ENCODE assay signal across 8 cellular contexts in genomic region chr7:73738612-73739386, GRCh38. TPM values are rescaled to one million over a fixed set of nuclear protein-coding genes. Genes with fewer than 3 reads are reported as not detected.
DNase-seq lines count a peak whose midpoint lies in the region; ATAC-seq and TF ChIP-seq lines count a peak whose summit lies in the region.

Gene ABHD11, minus strand, starts transcription at chr7:73738802. Its CDS starts 32 bp downstream, at chr7:73738770.

- TF ChIP-seq POLR2A in GM18505 (IDR thresholded peaks at IDR 0.05; ENCODE audit: borderline replicate concordance, extremely low read depth, insufficient read depth, insufficient read length) (peak; percentile 83), uterus (IDR thresholded peaks at IDR 0.05) (peak; percentile 74 to 97)

- intact Hi-C loops in T-helper 2 cell treated with Interferon-gamma antibody and Interleukin-4, amounts not matched to agents 100 ng/mL and 5 ng/mL, for 36 hours (cut with micrococcal nuclease) = loop anchor here (1.0 to 10.0 kb wide), 8 partner anchors 20 to 346 kb away; partner anchors contain the start of genes BAZ1B, BCL7B, BUD23 and DNAJC30
- intact Hi-C loops in uterus (cut with DNase I; ENCODE audit: low total_unique reads) = no loop called here

- peak; percentile 85 for ATAC-seq in GM18505 (IDR thresholded peaks at IDR 0.05; ENCODE audit: unreplicated experiment)
- ATAC-seq in HG02970 (IDR thresholded peaks at IDR 0.05; ENCODE audit: low FRiP score, unreplicated experiment) = peak; percentile 82

- no peak for TF ChIP-seq CTCF in right atrium auricular region (IDR thresholded peaks at IDR 0.05)
- TF ChIP-seq CTCF in uterus (IDR thresholded peaks at IDR 0.05) = peak in 1 of 4 experiments; percentile 5

- H3K4me3 ChIP-seq in right atrium auricular region (peak within 1 kb of the TSS; percentile 68 to 83), uterus (peak within 1 kb of the TSS; percentile 57 to 67)

- H3K27ac ChIP-seq in right atrium auricular region (peak within 1 kb of the TSS; percentile 84 to 85), uterus (peak within 1 kb of the TSS; percentile 78 to 94)

- H3K27me3 ChIP-seq in right atrium auricular region (no peaks in the 10 kb centered on the region), uterus (no peaks in the 10 kb centered on the region)

- H3K9me3 ChIP-seq in right atrium auricular region = no peaks in the 10 kb centered on the region
- H3K9me3 ChIP-seq in uterus = no peaks in the 10 kb centered on the region

- DNase-seq in NCI-H1930 (lab: John Stamatoyannopoulos, UW) (peak; percentile 96 to 98), anterior cingulate cortex (lab: John Stamatoyannopoulos, UW) (peak; percentile 73 to 99 (median 97)), right atrium auricular region (ENCODE audit: low spot score) (peak; percentile 98), pulmonary artery endothelial cell (ENCODE audit: low read depth, low spot score) (peak; percentile 82), uterus (peak; percentile 98 to 99)

- H3K4me1 ChIP-seq in right atrium auricular region = peaks cover 0 to 31% of the 10 kb centered on the region in 2 donors
- H3K4me1 ChIP-seq in uterus = peaks cover 0 to 3% of the 10 kb centered on the region in 2 donors

- H3K36me3 ChIP-seq in right atrium auricular region = peaks cover 24% of the 10 kb centered on the region
- no peaks in the 10 kb centered on the region for H3K36me3 ChIP-seq in uterus

RNA-seq across cellular contexts. Expression of gene ABHD11, which starts in this region (rescaled TPM):
- total RNA-seq in T-helper 2 cell treated with Interferon-gamma antibody and Interleukin-4, amounts not matched to agents 100 ng/mL and 5 ng/mL, for 36 hours = 15.5 and 17.9 TPM in 2 replicates
- total RNA-seq in right atrium auricular region (10 to 100 TPM; 15.5 to 31.5 TPM), pulmonary artery endothelial cell (10.4 and 11.9 TPM in 2 replicates), uterus (10 to 100 TPM in 2 of 4 donors, 1 to 10 TPM in 2; 4.4 to 14.1 (median 7.7) TPM)

Comparison
In these comparisons a context has a peak if more than half of its experiments do, and no peak if none do; other contexts are left out.
1. Peak in every context shown above with its lines: DNase-seq, ATAC-seq, H3K4me3 ChIP-seq and H3K27ac ChIP-seq.